ENCODE assay signal across 9 cellular contexts in the genomic region with DNA sequence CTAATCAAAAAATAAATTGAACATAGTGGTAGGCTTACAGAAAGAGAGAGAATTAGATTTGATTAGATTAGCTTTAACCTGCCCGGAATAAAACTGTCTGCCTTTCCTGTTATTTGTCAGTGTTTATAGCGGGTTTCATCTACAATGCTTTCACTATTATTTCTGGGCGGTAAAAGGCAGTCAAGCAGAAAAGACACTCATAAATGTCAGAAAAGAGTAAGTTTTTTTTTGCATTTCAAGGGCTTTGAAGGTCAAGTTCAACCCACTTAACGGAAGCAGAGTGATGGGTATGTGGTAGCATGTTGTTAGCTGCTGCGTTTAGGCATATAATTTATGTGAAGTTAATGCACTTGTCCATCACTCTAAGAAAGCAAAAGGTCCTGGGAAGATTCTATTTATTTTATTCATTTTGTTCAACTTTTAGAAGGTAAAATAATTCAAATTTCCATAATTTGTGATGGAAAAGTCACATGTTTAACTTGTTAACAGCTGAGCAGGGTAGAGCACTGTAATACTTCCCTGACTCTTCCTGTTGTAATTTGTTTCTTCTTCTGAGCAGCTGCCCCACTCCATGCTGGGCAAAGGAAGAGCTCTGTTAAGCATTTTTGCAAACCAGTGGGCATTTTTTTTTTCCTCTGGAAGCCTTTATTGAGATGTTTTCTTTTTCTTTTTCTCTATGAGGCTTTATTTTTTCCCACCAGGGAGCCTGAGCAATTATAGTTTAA.
DNase-seq lines count a peak whose midpoint lies in the region; ATAC-seq, FAIRE-seq and TF ChIP-seq lines count a peak whose summit lies in the region.
"Had no signal": no experiment of that assay in that cellular context is flagged by ENCODE, and none has a peak within 500 bp of the region (broad histone marks: within the 10 kb centered on the region; RNA-seq: fewer than 3 reads in every experiment).

No MANE protein-coding gene starts in this region.

- H3K9me3 ChIP-seq in Peyer's patch, result no peaks in the 10 kb centered on the region

- H3K27ac Mint-ChIP-seq in natural killer cell treated with Interleukin-12 subunit alpha and Interleukin-12 subunit beta and Interleukin-15 and Interleukin-18, amount 100 ng/mL, for 72 hours, result no peak overlapping the region
- no peak overlapping the region for H3K27ac Mint-ChIP-seq in natural killer cell

- no peaks in the 10 kb centered on the region for H3K4me1 Mint-ChIP-seq in natural killer cell treated with Interleukin-12 subunit alpha and Interleukin-12 subunit beta and Interleukin-15 and Interleukin-18, amount 100 ng/mL, for 72 hours (ENCODE audit: low read depth in 2 of 2)
- no peaks in the 10 kb centered on the region for H3K4me1 Mint-ChIP-seq in natural killer cell

- no peaks in the 10 kb centered on the region for H3K36me3 ChIP-seq in Peyer's patch

- peak overlapping the region in 1 of 4 donors; percentile 53 for H3K27ac ChIP-seq in Peyer's patch

- DNase-seq in natural killer cell treated with Interleukin-12 subunit alpha and Interleukin-12 subunit beta and Interleukin-15 and Interleukin-18, amount 100 ng/mL, for 72 hours (ENCODE audit: low spot score), result no peak
- DNase-seq in natural killer cell (no peak), NCI-H748 treated with DMSO at 0.1 percent for 48 hours (lab: John Stamatoyannopoulos, UW) (peak; percentile 42), anterior cingulate cortex (lab: John Stamatoyannopoulos, UW) (no peak), Peyer's patch (no peak), frontal cortex (ENCODE audit: low spot score in 2 of 2) (no peak)
- no peak for DNase-seq in NK-92 treated with Interleukin-12 subunit alpha and Interleukin-12 subunit beta, amount 100 ng/mL, for 24 hours (lab: John Stamatoyannopoulos, UW)
- DNase-seq: NCI-H1436 had no signal

- H3K4me3 ChIP-seq in Peyer's patch, result no peak overlapping the region

- H3K4me1 ChIP-seq in Peyer's patch, result peaks cover 0 to 5% (median 0%) of the 10 kb centered on the region in 4 donors

- no peak for FAIRE-seq in frontal cortex (lab: Jason Lieb, UNC)

- H3K4me3 Mint-ChIP-seq in natural killer cell treated with Interleukin-12 subunit alpha and Interleukin-12 subunit beta and Interleukin-15 and Interleukin-18, amount 100 ng/mL, for 72 hours, result peak overlapping the region; percentile 5
- no peak overlapping the region for H3K4me3 Mint-ChIP-seq in natural killer cell

- no peaks in the 10 kb centered on the region for H3K36me3 Mint-ChIP-seq in natural killer cell treated with Interleukin-12 subunit alpha and Interleukin-12 subunit beta and Interleukin-15 and Interleukin-18, amount 100 ng/mL, for 72 hours
- H3K36me3 Mint-ChIP-seq in natural killer cell, result no peaks in the 10 kb centered on the region

- H3K27me3 ChIP-seq in Peyer's patch, result no peaks in the 10 kb centered on the region

- no peak for ATAC-seq in natural killer cell treated with Interleukin-12 subunit alpha and Interleukin-12 subunit beta and Interleukin-15 and Interleukin-18, amount 100 ng/mL, for 72 hours
- no peak for ATAC-seq in natural killer cell
- peak; percentile 80 for ATAC-seq in HG02884 (IDR thresholded peaks at IDR 0.05; ENCODE audit: unreplicated experiment)

- TF ChIP-seq CTCF in natural killer cell (IDR thresholded peaks at IDR 0.05) (no peak), Peyer's patch (IDR thresholded peaks at IDR 0.05) (no peak)

- intact Hi-C loops in natural killer cell (cut with micrococcal nuclease), result no loop called here

- no peak for TF ChIP-seq POLR2A in Peyer's patch (IDR thresholded peaks at IDR 0.05)

- H3K27me3 Mint-ChIP-seq in natural killer cell treated with Interleukin-12 subunit alpha and Interleukin-12 subunit beta and Interleukin-15 and Interleukin-18, amount 100 ng/mL, for 72 hours, result no peaks in the 10 kb centered on the region
- H3K27me3 Mint-ChIP-seq in natural killer cell (ENCODE audit: low read depth in 2 of 2), result no peaks in the 10 kb centered on the region

- H3K9me3 Mint-ChIP-seq in natural killer cell treated with Interleukin-12 subunit alpha and Interleukin-12 subunit beta and Interleukin-15 and Interleukin-18, amount 100 ng/mL, for 72 hours, result no peaks in the 10 kb centered on the region
- H3K9me3 Mint-ChIP-seq in natural killer cell, result no peaks in the 10 kb centered on the region
